7 cellular contexts compared by ENCODE assay signal in genomic region chr6:143232849-143233248, GRCh38.
DNase-seq lines count a peak whose midpoint lies in the region; FAIRE-seq and TF ChIP-seq lines count a peak whose summit lies in the region.

No MANE protein-coding gene starts in this region.

- no peak overlapping the region for H3K9ac ChIP-seq in endothelial cell of umbilical vein (replicated peaks; ENCODE audit: extremely low read depth, insufficient read depth, low read length)

- no peaks in the 10 kb centered on the region for H3K9me3 ChIP-seq in endothelial cell of umbilical vein (replicated peaks; ENCODE audit: control insufficient read depth, insufficient read depth, low read length)

- no peaks in the 10 kb centered on the region for H3K79me2 ChIP-seq in endothelial cell of umbilical vein (ENCODE audit: control insufficient read depth, insufficient read depth, low read length)

- H3K27ac Mint-ChIP-seq in progenitor cell of endocrine pancreas: no peak overlapping the region

- TF ChIP-seq CTCF in endothelial cell of umbilical vein (IDR thresholded peaks at IDR 0.05; ENCODE audit: extremely low read depth in 1 of 2, insufficient read depth in 1 of 2, low read depth in 1 of 2, low read length in 2 of 2) (peak; percentile 52 to 65), progenitor cell of endocrine pancreas (IDR thresholded peaks at IDR 0.05; ENCODE audit: unreplicated experiment) (peak; percentile 54)

- H3K9me1 ChIP-seq in endothelial cell of umbilical vein (replicated peaks; ENCODE audit: control insufficient read depth, extremely low read depth, insufficient read depth, low read length): no peaks in the 10 kb centered on the region

- H4K20me1 ChIP-seq in endothelial cell of umbilical vein (replicated peaks; ENCODE audit: control insufficient read depth, extremely low read depth, insufficient read depth, low read length): no peaks in the 10 kb centered on the region

- no peaks in the 10 kb centered on the region for H3K36me3 ChIP-seq in endothelial cell of umbilical vein (ENCODE audit: control insufficient read depth in 2 of 2, extremely low read depth in 1 of 2, insufficient read depth in 2 of 2, low read length in 2 of 2)

- no peaks in the 10 kb centered on the region for H3K4me1 ChIP-seq in endothelial cell of umbilical vein (ENCODE audit: control insufficient read depth, extremely low read depth, insufficient read depth, low read length)

- H3K27me3 Mint-ChIP-seq in progenitor cell of endocrine pancreas: no peaks in the 10 kb centered on the region

- no peaks in the 10 kb centered on the region for H3K9me3 Mint-ChIP-seq in progenitor cell of endocrine pancreas (ENCODE audit: low read depth)

- H2AFZ ChIP-seq in endothelial cell of umbilical vein (ENCODE audit: low read depth, low read length): no peak overlapping the region

- no peaks in the 10 kb centered on the region for H3K36me3 Mint-ChIP-seq in progenitor cell of endocrine pancreas (ENCODE audit: insufficient read depth)

- no peak for FAIRE-seq in H54 (lab: Jason Lieb, UNC)
- no peak for FAIRE-seq in endothelial cell of umbilical vein (lab: Jason Lieb, UNC)

- no peak overlapping the region for H3K4me3 ChIP-seq in endothelial cell of umbilical vein (replicated peaks in 1 of 3; ENCODE audit: insufficient read depth in 1 of 3, low read depth in 1 of 3, low read length in 3 of 3)

- CTCF ChIA-PET in endothelial cell of umbilical vein (lab: Charles Lee): interaction anchor here (0.6 to 5.5 kb wide), 29 partner anchors 11 to 781 kb away, joined by 3 to 105 read pairs (median 4); partner anchors contain the start of genes ADAT2 and PEX3

- BruUV-seq in endothelial cell of umbilical vein (replicated peaks; lab: Mats Ljungman, UMichigan): no TSS peak

- no peak for TF ChIP-seq POLR2A in H54 (IDR thresholded peaks at IDR 0.05; ENCODE audit: low read depth, low read length)
- no peak for TF ChIP-seq POLR2A in endothelial cell of umbilical vein (IDR thresholded peaks at IDR 0.05; ENCODE audit: low read depth, low read length)

- H3K4me3 Mint-ChIP-seq in progenitor cell of endocrine pancreas (ENCODE audit: low read depth): no peak overlapping the region

- no peaks in the 10 kb centered on the region for H3K27me3 ChIP-seq in endothelial cell of umbilical vein (ENCODE audit: control insufficient read depth in 2 of 2, insufficient read depth in 2 of 2, low read length in 2 of 2)

- DNase-seq in EL: peak; percentile 31
- DNase-seq in H54 (ENCODE audit: insufficient read length, low spot score): peak; percentile 4
- peak; percentile 16 for DNase-seq in RPMI8226
- peak; percentile 44 for DNase-seq in endothelial cell of umbilical vein (ENCODE audit: low read depth, low spot score)
- DNase-seq in progenitor cell of endocrine pancreas (ENCODE audit: low spot score, unreplicated experiment): peak; percentile 15
- DNase-seq in effector CD4-positive, alpha-beta T cell: no peak
- no peak for DNase-seq in NCI-H774 (lab: John Stamatoyannopoulos, UW)

- H3K4me1 Mint-ChIP-seq in progenitor cell of endocrine pancreas (ENCODE audit: low read depth): no peaks in the 10 kb centered on the region

- dilution Hi-C loops in endothelial cell of umbilical vein (cut with MboI; ENCODE audit: extremely low pct_ligation_motif_present, low sequenced_read_pairs): no loop called here

- POLR2A ChIA-PET in endothelial cell of umbilical vein (lab: Charles Lee): no interaction called here

- no peak overlapping the region for H3K27ac ChIP-seq in endothelial cell of umbilical vein (ENCODE audit: insufficient read depth, low read depth, low read length)

- intact Hi-C loops in endothelial cell of umbilical vein (cut with micrococcal nuclease): loop anchor here (1.0 to 5.0 kb wide), 4 partner anchors 104 to 779 kb away; no protein-coding TSS in a partner anchor

- H3K4me2 ChIP-seq in endothelial cell of umbilical vein (ENCODE audit: insufficient read depth, low read length): no peak overlapping the region

TF ChIP-seq in endothelial cell of umbilical vein, 7 proteins besides CTCF, POLR2A, EP300 and RAD21:
- TF ChIP-seq POLR2AphosphoS5 (IDR thresholded peaks at IDR 0.05; ENCODE audit: insufficient read depth, low read depth, low read length): no peak
- no peak for TF ChIP-seq FOS (IDR thresholded peaks at IDR 0.05; ENCODE audit: borderline replicate concordance, insufficient read depth, low read length)
- TF ChIP-seq JUN (IDR thresholded peaks at IDR 0.05; ENCODE audit: borderline replicate concordance, insufficient read depth, insufficient read length, low read depth): no peak
- TF ChIP-seq GATA2 (IDR thresholded peaks at IDR 0.05; ENCODE audit: insufficient read depth, insufficient read length, low read depth, low read length): no peak
- TF ChIP-seq MAX (IDR thresholded peaks at IDR 0.05; ENCODE audit: insufficient read depth, insufficient read length): no peak
- no peak for TF ChIP-seq EZH2 (IDR thresholded peaks at IDR 0.05; ENCODE audit: borderline replicate concordance, low read depth, low read length, severe bottlenecking)
- no peak for TF ChIP-seq MYC (IDR thresholded peaks at IDR 0.05; ENCODE audit: low read depth, low read length)
TF ChIP-seq in endothelial cell of umbilical vein: peak in this region for 0.

Comparison
In these comparisons a context has a peak if more than half of its experiments do, and no peak if none do; other contexts are left out.
1. DNase-seq: peak in EL (single experiment), H54 (single experiment), RPMI8226 (single experiment), endothelial cell of umbilical vein (single experiment) and progenitor cell of endocrine pancreas (single experiment); none in effector CD4-positive, alpha-beta T cell (single experiment) and NCI-H774 (single experiment).